ENCODE assay signal across 30 cellular contexts in genomic region chr11:68074584-68075352, GRCh38.
"Had no signal": no experiment of that assay in that cellular context is flagged by ENCODE, and none has a peak within 500 bp of the region (broad histone marks: within the 10 kb centered on the region; RNA-seq: fewer than 3 reads in every experiment).

No MANE protein-coding gene starts in this region.

- H3K27me3 ChIP-seq: brain microvascular endothelial cell, MG63, SJCRH30 had no signal

- H3K4me1 ChIP-seq: SJCRH30 had no signal

- H3K4me3 ChIP-seq: MG63, PC-9, SJCRH30, SK-N-MC had no signal

- DNase-seq: activated CD4-positive, alpha-beta T cell treated with anti-CD3 and anti-CD28 coated beads, Interleukin-2, amount 10 ng/mL, durations not matched to agents 24 days and 14 days; activated CD4-positive, alpha-beta T cell treated with anti-CD3 and anti-CD28 coated beads, Interleukin-2, amount 50 U/mL, for 4 hours; activated CD4-positive, CD25-positive, alpha-beta regulatory T cell; activated CD8-positive, alpha-beta T cell treated with anti-CD3 and anti-CD28 coated beads for 36 hours; activated effector memory CD4-positive, alpha-beta T cell treated with anti-CD3 and anti-CD28 coated beads, Interleukin-2, amount 50 U/mL, for 16 hours; activated naive CD4-positive, alpha-beta T cell; activated naive CD4-positive, alpha-beta T cell treated with anti-CD3 and anti-CD28 coated beads, Interleukin-2, amount 50 U/mL, for 16 hours; activated naive CD8-positive, alpha-beta T cell treated with anti-CD3 and anti-CD28 coated beads for 36 hours; activated T-cell treated with anti-CD3 and anti-CD28 coated beads, Interleukin-2, amount 50 U/mL, for 1 hour; activated T-cell treated with anti-CD3 and anti-CD28 coated beads, Interleukin-2, amount 50 U/mL, for 72 hours; amniotic stem cell; aorta; brain microvascular endothelial cell; Kasumi-1; KG1; MG63; MV-4-11; NCI-H1105; NCI-H1417 treated with DMSO at 0.1 percent for 48 hours; NCI-H187 treated with DMSO at 0.1 percent for 48 hours; NCI-H2081; NCI-H345; NCI-H526 treated with DMSO at 0.1 percent for 48 hours; PC-9; SHP77; SJCRH30; T1000; WERI-Rb-1 had no signal

- H3K9me3 ChIP-seq: MG63, SJCRH30 had no signal

- H2AFZ ChIP-seq: PC-9 had no signal

- H3K36me3 ChIP-seq: brain microvascular endothelial cell had no signal

- H3K27ac ChIP-seq: brain microvascular endothelial cell, PC-9, SJCRH30, SK-N-MC, WERI-Rb-1 had no signal

- H3K4me2 ChIP-seq: PC-9 had no signal

- ATAC-seq: activated CD8-positive, alpha-beta T cell treated with anti-CD3 and anti-CD28 coated beads for 36 hours; activated T-cell treated with anti-CD3 and anti-CD28 coated beads, Interleukin-2, amount 50 U/mL, for 72 hours; activated T-helper 17 cell treated with anti-CD3 and anti-CD28 coated beads, Interleukin-2, amount 50 U/mL, for 72 hours had no signal
